ENCODE assay signal across 15 cellular contexts in the genomic region with DNA sequence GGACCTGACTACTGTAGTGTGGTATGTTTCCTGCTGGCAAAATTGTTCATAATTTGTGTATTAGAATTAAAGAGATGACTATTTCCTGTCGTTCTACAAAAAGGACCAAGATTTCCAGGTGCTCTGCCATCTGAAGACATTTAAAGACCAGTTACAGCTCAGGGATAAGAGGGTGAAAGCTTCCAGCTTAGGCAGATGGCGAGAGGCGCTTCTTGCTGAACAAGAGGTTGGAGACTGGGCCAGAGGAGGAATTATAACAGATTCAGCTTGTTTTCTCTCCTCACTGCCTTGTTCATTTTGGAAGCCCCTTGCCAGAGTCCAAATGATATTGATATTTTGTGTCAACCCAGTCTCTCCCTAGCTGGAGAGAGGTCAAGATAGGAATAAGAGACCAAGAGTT. TPM values are rescaled to one million over a fixed set of nuclear protein-coding genes. Genes with fewer than 3 reads are reported as not detected.
DNase-seq lines count a peak whose midpoint lies in the region; ATAC-seq and TF ChIP-seq lines count a peak whose summit lies in the region.
"Had no signal": no experiment of that assay in that cellular context is flagged by ENCODE, and none has a peak within 500 bp of the region (broad histone marks: within the 10 kb centered on the region; RNA-seq: fewer than 3 reads in every experiment).

No MANE protein-coding gene starts in this region.

- no peaks in the 10 kb centered on the region for H3K9me3 ChIP-seq in esophagus muscularis mucosa
- H3K9me3 ChIP-seq: BLaER1 treated with 17β-estradiol and CSF1 and Interleukin-3, amounts not matched to agents 10 nM and 100 nM had no signal

- ATAC-seq in GM21528 (IDR thresholded peaks at IDR 0.05; ENCODE audit: low FRiP score, unreplicated experiment), result no peak
- ATAC-seq: CD8-positive, alpha-beta T cell; GM23338 had no signal

- WGBS in esophagus muscularis mucosa, result 84% methylated on average over 3 of the region's 3 CpGs

- H3K4me1 ChIP-seq in esophagus muscularis mucosa, result peaks cover 0 to 15% (median 2%) of the 10 kb centered on the region in 4 donors
- H3K4me1 ChIP-seq: BLaER1 treated with 17β-estradiol and CSF1 and Interleukin-3, amounts not matched to agents 10 nM and 100 nM had no signal

- no peak for TF ChIP-seq POLR2A in esophagus muscularis mucosa (IDR thresholded peaks at IDR 0.05; ENCODE audit: low read depth)

- peaks cover 0 to 79% (median 0%) of the 10 kb centered on the region in 4 donors for H3K27me3 ChIP-seq in esophagus muscularis mucosa
- H3K27me3 ChIP-seq: BLaER1 treated with 17β-estradiol and CSF1 and Interleukin-3, amounts not matched to agents 10 nM and 100 nM had no signal

- peak; percentile 0 for DNase-seq in activated CD8-positive, alpha-beta memory T cell treated with anti-CD3 and anti-CD28 coated beads for 24 hours
- DNase-seq in activated CD8-positive, alpha-beta memory T cell treated with anti-CD3 and anti-CD28 coated beads, Interleukin-2, amount 50 U/mL, for 4 hours, result no peak
- DNase-seq in NCI-H524 (lab: John Stamatoyannopoulos, UW), result peak; percentile 67 to 86
- DNase-seq in cerebellar cortex (ENCODE audit: low spot score), result peak; percentile 82
- peak; percentile 42 for DNase-seq in esophagus muscularis mucosa (ENCODE audit: extremely low spot score)
- DNase-seq in stimulated activated CD4-positive, alpha-beta T cell treated with anti-CD3 and anti-CD28 coated beads, Interleukin-2, amount 100 ng/mL, for 48 hours, result no peak
- no peak for DNase-seq in UCSD-AML1 (lab: John Stamatoyannopoulos, UW; ENCODE audit: unreplicated experiment)
- DNase-seq: Calu3, GDM1, HCEC 1CT had no signal

- no peak for TF ChIP-seq EP300 in esophagus muscularis mucosa (IDR thresholded peaks at IDR 0.05)

- intact Hi-C loops in esophagus muscularis mucosa (cut with DNase I), result no loop called here

- no peak overlapping the region for H3K4me3 ChIP-seq in esophagus muscularis mucosa
- H3K4me3 ChIP-seq: BLaER1 treated with 17β-estradiol and CSF1 and Interleukin-3, amounts not matched to agents 10 nM and 100 nM; GM23338 had no signal

- H3K36me3 ChIP-seq in esophagus muscularis mucosa, result no peaks in the 10 kb centered on the region
- H3K36me3 ChIP-seq: BLaER1 treated with 17β-estradiol and CSF1 and Interleukin-3, amounts not matched to agents 10 nM and 100 nM had no signal

- TF ChIP-seq CTCF in esophagus muscularis mucosa (IDR thresholded peaks at IDR 0.05), result no peak

- no peak overlapping the region for H3K27ac ChIP-seq in esophagus muscularis mucosa (replicated peaks in 1 of 4)
- H3K27ac ChIP-seq: BLaER1 treated with 17β-estradiol and CSF1 and Interleukin-3, amounts not matched to agents 10 nM and 100 nM had no signal

RNA-seq across cellular contexts. Expression of a gene that starts 23.1 kb away (rescaled TPM):
- 100 to 1,000 TPM in 3 of 4 donors, 10 to 100 TPM in 1; 88.9 to 599 (median 293) TPM for total RNA-seq in esophagus muscularis mucosa
- total RNA-seq: B cell; CD8-positive, alpha-beta T cell; GM23338 had no signal

Comparison
In these comparisons a context has a peak if more than half of its experiments do, and no peak if none do; other contexts are left out.
1. DNase-seq: peak in activated CD8-positive, alpha-beta memory T cell treated with anti-CD3 and anti-CD28 coated beads for 24 hours (single experiment), NCI-H524 (2 of 2), cerebellar cortex (single experiment) and esophagus muscularis mucosa (single experiment); none in activated CD8-positive, alpha-beta memory T cell treated with anti-CD3 and anti-CD28 coated beads, Interleukin-2, amount 50 U/mL, for 4 hours (single experiment), stimulated activated CD4-positive, alpha-beta T cell treated with anti-CD3 and anti-CD28 coated beads, Interleukin-2, amount 100 ng/mL, for 48 hours (0 of 2) and UCSD-AML1 (single experiment).